In genomic region chr4:154376461-154376860, GRCh38 we compare ENCODE assay signal across 17 cellular contexts.
DNase-seq lines count a peak whose midpoint lies in the region; ATAC-seq, FAIRE-seq and TF ChIP-seq lines count a peak whose summit lies in the region.
"Had no signal": no experiment of that assay in that cellular context is flagged by ENCODE, and none has a peak within 500 bp of the region (broad histone marks: within the 10 kb centered on the region; RNA-seq: fewer than 3 reads in every experiment).

No MANE protein-coding gene starts in this region.

- no TSS peak for BruUV-seq in HCT116 (replicated peaks; lab: Mats Ljungman, UMichigan)
- BruUV-seq in K562 (replicated peaks; lab: Mats Ljungman, UMichigan), result no TSS peak

- intact Hi-C loops in HCT116 (cut with micrococcal nuclease), result no loop called here
- intact Hi-C loops in K562 (cut with micrococcal nuclease), result no loop called here

- in situ Hi-C loops in SK-MEL-5 (cut with HindIII; ENCODE audit: low pct_unique_long_range_greater_than_20kb, low sequenced_read_pairs), result no loop called here
- in situ Hi-C loops in K562 (cut with MboI), result no loop called here

- no peaks in the 10 kb centered on the region for H3K9me2 ChIP-seq in HCT116 (ENCODE audit: insufficient read depth)

- no peak for TF ChIP-seq RAD21 in HCT116 (IDR thresholded peaks at IDR 0.05; ENCODE audit: low read depth)
- no peak for TF ChIP-seq RAD21 in K562 (CRISPR knock-in tag; conservative IDR thresholded peaks at IDR 0.05 in 1 of 2, IDR thresholded peaks at IDR 0.05 in 1 of 2)

- TF ChIP-seq CTCF in HCT116 (IDR thresholded peaks at IDR 0.05 in 2 of 3, conservative IDR thresholded peaks at IDR 0.05 in 1 of 3; ENCODE audit: borderline replicate concordance in 1 of 3, insufficient read depth in 1 of 3, low read depth in 2 of 3, low read length in 2 of 3), result no peak
- TF ChIP-seq CTCF in K562 (IDR thresholded peaks at IDR 0.05 in 2 of 3, conservative IDR thresholded peaks at IDR 0.05 in 1 of 3; ENCODE audit: insufficient read depth in 2 of 3, low read depth in 1 of 3, low read length in 3 of 3), result no peak

- H2AFZ ChIP-seq in HCT116 (ENCODE audit: low read depth, low read length, poor library complexity, severe bottlenecking) (no peak overlapping the region), K562 (ENCODE audit: low read depth, low read length) (no peak overlapping the region)
- H2AFZ ChIP-seq: GM23338 had no signal

- H3K4me2 ChIP-seq in HCT116 (ENCODE audit: low read length) (no peak overlapping the region), K562 (ENCODE audit: insufficient read depth, low read length) (no peak overlapping the region)
- H3K4me2 ChIP-seq: GM23338 had no signal

- no peaks in the 10 kb centered on the region for H3K9me1 ChIP-seq in K562 (ENCODE audit: control insufficient read depth, insufficient read depth, low read length)

- FAIRE-seq in K562 (lab: Jason Lieb, UNC), result no peak
- FAIRE-seq: D721Med, GM12878 had no signal

- DNase-seq in HCT116 (ENCODE audit: low read depth, low spot score), result no peak
- peak; percentile 26 for DNase-seq in SK-MEL-5 (ENCODE audit: low read depth, low spot score)
- no peak for DNase-seq in K562 (ENCODE audit: extremely low read depth in 1 of 4, low spot score in 3 of 4)
- no peak for DNase-seq in UCSD-AML1 (lab: John Stamatoyannopoulos, UW; ENCODE audit: unreplicated experiment)
- DNase-seq in NCI-H2171 (lab: John Stamatoyannopoulos, UW), result no peak
- DNase-seq: C1 segment of cervical spinal cord; Caco-2; CD4-positive, alpha-beta memory T cell; DMS 273 treated with DMSO at 0.1 percent for 48 hours; DMS79; EL; GDM1; H9 had no signal

- H3K36me3 ChIP-seq in HCT116 (ENCODE audit: control insufficient read depth in 1 of 2, insufficient read depth in 2 of 2, low read length in 2 of 2), result no peaks in the 10 kb centered on the region
- no peaks in the 10 kb centered on the region for H3K36me3 ChIP-seq in K562 (ENCODE audit: control insufficient read depth, insufficient read depth, low read length)

- CTCF ChIA-PET in HCT116 (lab: Charles Lee), result no interaction called here
- CTCF ChIA-PET in K562 (lab: Yijun Ruan, JAX; ENCODE audit: low intra/inter-chr PET ratio), result no interaction called here

- RAD21 ChIA-PET in HCT116 (lab: Charles Lee; ENCODE audit: low non-redundant PET in 1 of 2, low total read pairs in 2 of 2, uncharacterized antibody in 2 of 2, unreplicated experiment in 2 of 2), result no interaction called here

- H3K9ac ChIP-seq in HCT116 (ENCODE audit: low read length) (no peak overlapping the region), K562 (ENCODE audit: insufficient read depth in 1 of 2, low read depth in 2 of 2, low read length in 2 of 2) (no peak overlapping the region)

- H4K20me1 ChIP-seq in HCT116 (ENCODE audit: insufficient read depth), result no peaks in the 10 kb centered on the region
- H4K20me1 ChIP-seq in K562 (replicated peaks; ENCODE audit: control insufficient read depth, insufficient read depth, low read length), result no peaks in the 10 kb centered on the region

- 36% methylated on average over 1 of the region's 1 CpG for WGBS in K562 (ENCODE audit: insufficient coverage, low coverage, missing lambda C conversion rate)

- H3K4me3 ChIP-seq in HCT116 (replicated peaks in 1 of 2; ENCODE audit: low read depth in 1 of 2, low read length in 2 of 2) (no peak overlapping the region), K562 (no peak overlapping the region)
- H3K4me3 ChIP-seq: GM12878, GM23338 had no signal

- H3K27ac ChIP-seq in HCT116 (ENCODE audit: low read depth, low read length), result no peak overlapping the region
- H3K27ac ChIP-seq in K562 (ENCODE audit: extremely low read depth, low read depth, low read length), result no peak overlapping the region

- H3K4me1 ChIP-seq in HCT116 (ENCODE audit: control insufficient read depth in 1 of 2, insufficient read depth in 2 of 2, low read length in 2 of 2) (no peaks in the 10 kb centered on the region), K562 (replicated peaks in 1 of 2; ENCODE audit: control insufficient read depth in 2 of 2, insufficient read depth in 2 of 2, low read length in 2 of 2) (no peaks in the 10 kb centered on the region)
- H3K4me1 ChIP-seq: Caco-2 had no signal

- TF ChIP-seq POLR2A in HCT116 (IDR thresholded peaks at IDR 0.05; ENCODE audit: borderline replicate concordance, extremely low read depth, insufficient read depth, insufficient read length), result no peak
- TF ChIP-seq POLR2A in K562 (conservative IDR thresholded peaks at IDR 0.05), result no peak

- H3K79me2 ChIP-seq in HCT116 (ENCODE audit: insufficient read depth, low read length) (no peaks in the 10 kb centered on the region), K562 (ENCODE audit: control insufficient read depth, insufficient read depth, low read length) (no peaks in the 10 kb centered on the region)

- no peaks in the 10 kb centered on the region for H3K9me3 ChIP-seq in HCT116 (ENCODE audit: control insufficient read depth in 1 of 2, insufficient read depth in 1 of 2, low read depth in 1 of 2, low read length in 2 of 2)
- no peaks in the 10 kb centered on the region for H3K9me3 ChIP-seq in K562 (replicated peaks; ENCODE audit: control insufficient read depth, insufficient read depth, low read depth, low read length)
- H3K9me3 ChIP-seq: Caco-2 had no signal

- POLR2A ChIA-PET in HCT116 (lab: Charles Lee) (no interaction called here), K562 (lab: Yijun Ruan, JAX) (interaction anchor here (0.6 to 0.7 kb wide), 2 partner anchors 27 to 45 kb away, joined by 3 read pairs; no protein-coding TSS in a partner anchor)

- H3K27me3 ChIP-seq in HCT116 (ENCODE audit: insufficient read depth, low read length) (0 out of 2 replicates have a peak, but pooled peaks cover 3% of the 10 kb centered on the region), K562 (ENCODE audit: control insufficient read depth in 2 of 2, insufficient read depth in 2 of 2, low read length in 2 of 2) (no peaks in the 10 kb centered on the region)

- no peak for TF ChIP-seq EP300 in K562 (IDR thresholded peaks at IDR 0.05; ENCODE audit: low read length)

- ATAC-seq in HCT116 (no peak), K562 (no peak), GM19023 (IDR thresholded peaks at IDR 0.05; ENCODE audit: unreplicated experiment) (no peak)
- ATAC-seq: GM12878, GM23338 had no signal

TF ChIP-seq in HCT116, 20 proteins besides CTCF, POLR2A, EP300 and RAD21:
- TF ChIP-seq SRF (IDR thresholded peaks at IDR 0.05; ENCODE audit: low read depth) (no peak), CEBPB (IDR thresholded peaks at IDR 0.05; ENCODE audit: low read depth) (peak; percentile 50)

TF ChIP-seq in K562, 482 proteins besides CTCF, POLR2A, EP300 and RAD21 (continues in another document):
- no peak for TF ChIP-seq BCL6 (CRISPR knock-in tag; IDR thresholded peaks at IDR 0.05)
- no peak for TF ChIP-seq ZNF444 (CRISPR knock-in tag; IDR thresholded peaks at IDR 0.05)
- no peak for TF ChIP-seq PTTG1 (tag; IDR thresholded peaks at IDR 0.05; ENCODE audit: low read depth)
- no peak for TF ChIP-seq SRSF1 (IDR thresholded peaks at IDR 0.05; ENCODE audit: low read depth, low read length)
- TF ChIP-seq LCOR (CRISPR knock-in tag; IDR thresholded peaks at IDR 0.05), result no peak
- TF ChIP-seq HIVEP1 (CRISPR knock-in tag; IDR thresholded peaks at IDR 0.05), result no peak
- no peak for TF ChIP-seq SMAD2 (IDR thresholded peaks at IDR 0.05; ENCODE audit: low read depth, low read length)
- TF ChIP-seq HEY1 (CRISPR knock-in tag; IDR thresholded peaks at IDR 0.05; ENCODE audit: borderline replicate concordance), result no peak
- no peak for TF ChIP-seq ELF4 (CRISPR knock-in tag; IDR thresholded peaks at IDR 0.05)
- TF ChIP-seq PKNOX1 (IDR thresholded peaks at IDR 0.05), result no peak
- TF ChIP-seq ATF7 (IDR thresholded peaks at IDR 0.05), result peak; percentile 56; the same call in 1 of the 2 replicates
- no peak for TF ChIP-seq CBFA2T3 (IDR thresholded peaks at IDR 0.05)
- TF ChIP-seq ARHGAP35 (IDR thresholded peaks at IDR 0.05; ENCODE audit: partially characterized antibody), result no peak
- TF ChIP-seq ETS1 (conservative IDR thresholded peaks at IDR 0.05; ENCODE audit: control insufficient read depth, low read depth, low read length), result no peak
- 0 out of 2 replicates have a peak, but pooled peaks have one; percentile 56 for TF ChIP-seq ZNF584 (CRISPR knock-in tag; IDR thresholded peaks at IDR 0.05; ENCODE audit: low read depth)

Comparison
In these comparisons a context has a peak if more than half of its experiments do, and no peak if none do; other contexts are left out.
1. Of the 22 proteins assayed by ChIP-seq in both K562 and HCT116: peak only in K562: none; only in HCT116: CEBPB; in both: none; in neither: 19; mixed calls (peak in some experiments, not most) for 2.